ENCODE assay signal across 8 cellular contexts in the genomic region with DNA sequence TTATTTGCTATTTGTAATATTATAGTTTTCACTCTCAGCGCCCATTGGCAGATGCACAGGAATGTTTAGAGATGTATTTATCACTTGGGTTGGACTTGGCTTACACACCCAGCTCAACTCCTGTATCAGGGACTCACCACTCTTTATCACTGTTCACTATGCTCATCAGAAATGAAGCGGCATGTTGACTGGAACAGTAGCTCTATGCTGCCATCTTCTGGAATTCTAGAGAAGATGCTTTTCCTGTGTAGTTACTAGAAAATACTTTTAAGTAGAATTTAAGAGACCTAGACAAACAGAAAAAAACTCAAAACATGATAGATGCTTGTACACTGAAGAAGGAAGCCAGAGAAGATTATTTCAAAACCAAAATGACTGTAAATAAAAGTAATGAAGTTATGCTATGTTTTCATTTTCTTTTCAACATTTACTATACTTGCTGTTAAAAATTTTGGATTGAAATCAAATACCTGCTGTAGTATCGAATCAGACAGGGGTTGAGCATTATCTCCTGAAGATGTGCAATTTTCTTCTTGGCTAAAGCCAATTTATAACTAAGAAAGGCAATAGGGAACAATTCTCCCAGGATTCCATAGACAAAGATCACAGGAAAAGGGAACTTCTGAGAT. TPM values are rescaled to one million over a fixed set of nuclear protein-coding genes. Genes with fewer than 3 reads are reported as not detected.
DNase-seq lines count a peak whose midpoint lies in the region; ATAC-seq and TF ChIP-seq lines count a peak whose summit lies in the region.

No MANE protein-coding gene starts in this region.

- H2BK12ac ChIP-seq in mesenchymal stem cell (ENCODE audit: low read length in 2 of 2), result no peak overlapping the region

- H3K4me2 ChIP-seq in HCT116 (ENCODE audit: low read length), result no peak overlapping the region
- H3K4me2 ChIP-seq in Loucy (ENCODE audit: low read depth, low read length, poor library complexity, severe bottlenecking), result no peak overlapping the region
- no peak overlapping the region for H3K4me2 ChIP-seq in mesenchymal stem cell (ENCODE audit: low read length, poor library complexity, severe bottlenecking)

- TF ChIP-seq CTCF in HCT116 (IDR thresholded peaks at IDR 0.05 in 2 of 3, conservative IDR thresholded peaks at IDR 0.05 in 1 of 3; ENCODE audit: borderline replicate concordance in 1 of 3, insufficient read depth in 1 of 3, low read depth in 2 of 3, low read length in 2 of 3) (peak; percentile 53 to 74 (median 62); a peak in 5 of 6 replicates), Loucy (conservative IDR thresholded peaks at IDR 0.05; ENCODE audit: low read length) (peak; percentile 76), endodermal cell (conservative IDR thresholded peaks at IDR 0.05) (peak; percentile 88), lower leg skin (IDR thresholded peaks at IDR 0.05) (no peak)

- peak overlapping the region; percentile 64 for H2AFZ ChIP-seq in HCT116 (ENCODE audit: low read depth, low read length, poor library complexity, severe bottlenecking)
- no peak overlapping the region for H2AFZ ChIP-seq in Loucy (ENCODE audit: low read length)
- H2AFZ ChIP-seq in mesenchymal stem cell (ENCODE audit: low read depth, low read length), result no peak overlapping the region

- H3K4me1 ChIP-seq in HCT116 (ENCODE audit: control insufficient read depth in 1 of 2, insufficient read depth in 2 of 2, low read length in 2 of 2) (no peaks in the 10 kb centered on the region), Loucy (ENCODE audit: insufficient read depth, low read length, poor library complexity, severe bottlenecking) (no peaks in the 10 kb centered on the region), endodermal cell (ENCODE audit: control insufficient read depth, insufficient read depth, low read length) (no peaks in the 10 kb centered on the region), mesenchymal stem cell (ENCODE audit: control insufficient read depth, insufficient read depth, low read depth, low read length) (no peaks in the 10 kb centered on the region)

- H3K9me3 Mint-ChIP-seq in endodermal cell, result no peaks in the 10 kb centered on the region

- H3K27me3 ChIP-seq in HCT116 (ENCODE audit: insufficient read depth, low read length) (no peaks in the 10 kb centered on the region), Loucy (ENCODE audit: insufficient read depth, low read length, poor library complexity, severe bottlenecking) (no peaks in the 10 kb centered on the region), endodermal cell (ENCODE audit: control insufficient read depth, insufficient read depth, low read length, poor library complexity, severe bottlenecking) (no peaks in the 10 kb centered on the region), mesenchymal stem cell (ENCODE audit: control insufficient read depth in 1 of 2, insufficient read depth in 1 of 2, low read length in 2 of 2) (no peaks in the 10 kb centered on the region)

- H2AK5ac ChIP-seq in mesenchymal stem cell (ENCODE audit: low read length, severe bottlenecking), result no peak overlapping the region

- H3K79me2 ChIP-seq in HCT116 (ENCODE audit: insufficient read depth, low read length) (no peaks in the 10 kb centered on the region), Loucy (ENCODE audit: insufficient read depth, low read length) (no peaks in the 10 kb centered on the region)

- H3K4me3 ChIP-seq in HCT116 (replicated peaks in 1 of 2; ENCODE audit: low read depth in 1 of 2, low read length in 2 of 2), result no peak overlapping the region
- H3K4me3 ChIP-seq in Loucy (ENCODE audit: low read length, poor library complexity, severe bottlenecking), result no peak overlapping the region
- H3K4me3 ChIP-seq in endodermal cell (ENCODE audit: low read length), result no peak overlapping the region
- no peak overlapping the region for H3K4me3 ChIP-seq in mesenchymal stem cell (ENCODE audit: insufficient read depth in 1 of 2, low read depth in 1 of 2, low read length in 2 of 2)
- no peak overlapping the region for H3K4me3 ChIP-seq in lower leg skin (ENCODE audit: low read depth, poor library complexity, severe bottlenecking)

- no peak overlapping the region for H3K23ac ChIP-seq in mesenchymal stem cell (ENCODE audit: low read length in 2 of 2)

- RAD21 ChIA-PET in HCT116 (lab: Charles Lee; ENCODE audit: low non-redundant PET in 1 of 2, low total read pairs in 2 of 2, uncharacterized antibody in 2 of 2, unreplicated experiment in 2 of 2), result interaction anchor here (0.6 to 1.5 kb wide), 10 partner anchors 13 to 962 kb away, joined by 3 to 5 read pairs (median 4); no protein-coding TSS in a partner anchor

- H4K20me1 ChIP-seq in HCT116 (ENCODE audit: insufficient read depth), result no peaks in the 10 kb centered on the region
- no peaks in the 10 kb centered on the region for H4K20me1 ChIP-seq in Loucy (ENCODE audit: insufficient read depth, low read length, poor library complexity, severe bottlenecking)

- H3K36me3 ChIP-seq in HCT116 (ENCODE audit: control insufficient read depth in 1 of 2, insufficient read depth in 2 of 2, low read length in 2 of 2) (no peaks in the 10 kb centered on the region), Loucy (ENCODE audit: insufficient read depth, low read length) (no peaks in the 10 kb centered on the region), endodermal cell (ENCODE audit: control insufficient read depth, insufficient read depth, low read length) (no peaks in the 10 kb centered on the region), mesenchymal stem cell (ENCODE audit: control insufficient read depth in 1 of 2, insufficient read depth in 2 of 2, low read depth in 1 of 2, low read length in 2 of 2) (no peaks in the 10 kb centered on the region)

- no peak overlapping the region for H2BK120ac ChIP-seq in mesenchymal stem cell (ENCODE audit: low read depth, low read length)

- DNase-seq in A172 (ENCODE audit: low spot score) (peak; percentile 84), GF-D8 (lab: John Stamatoyannopoulos, UW) (peak; percentile 9), HCT116 (ENCODE audit: low read depth, low spot score) (peak; percentile 77), SHP77 (lab: John Stamatoyannopoulos, UW) (peak; percentile 17 to 26), endodermal cell (peak; percentile 62), mesenchymal stem cell (peak; percentile 74), lower leg skin (ENCODE audit: low spot score in 2 of 2) (no peak)

- peak; percentile 77 for TF ChIP-seq RAD21 in HCT116 (IDR thresholded peaks at IDR 0.05; ENCODE audit: low read depth)

- H3K79me1 ChIP-seq in mesenchymal stem cell (replicated peaks; ENCODE audit: low read length, poor library complexity, severe bottlenecking), result no peaks in the 10 kb centered on the region

- H3K9me2 ChIP-seq in HCT116 (ENCODE audit: insufficient read depth) (no peaks in the 10 kb centered on the region), Loucy (replicated peaks; ENCODE audit: low read depth, low read length) (no peaks in the 10 kb centered on the region)

- POLR2A ChIA-PET in HCT116 (lab: Charles Lee), result no interaction called here

- H3K4me1 Mint-ChIP-seq in endodermal cell, result peaks cover 3% of the 10 kb centered on the region

- H3K4ac ChIP-seq in mesenchymal stem cell (ENCODE audit: low read depth in 1 of 2, low read length in 2 of 2), result no peak overlapping the region

- no peak overlapping the region for H3K18ac ChIP-seq in mesenchymal stem cell (ENCODE audit: low read depth in 1 of 2, low read length in 2 of 2)

- no TSS peak for BruUV-seq in HCT116 (replicated peaks; lab: Mats Ljungman, UMichigan)

- H3F3A ChIP-seq in Loucy (ENCODE audit: low read depth), result no peaks in the 10 kb centered on the region

- no peaks in the 10 kb centered on the region for H3K27me3 Mint-ChIP-seq in endodermal cell (ENCODE audit: insufficient read depth)

- no peak overlapping the region for H3K14ac ChIP-seq in mesenchymal stem cell (ENCODE audit: low read length in 2 of 2)

- H3K36me3 Mint-ChIP-seq in endodermal cell (ENCODE audit: low read depth), result no peaks in the 10 kb centered on the region

- no peak overlapping the region for H4K91ac ChIP-seq in mesenchymal stem cell (ENCODE audit: low read length)

- peak; percentile 81 for ATAC-seq in HCT116

- TF ChIP-seq POLR2A in HCT116 (IDR thresholded peaks at IDR 0.05; ENCODE audit: borderline replicate concordance, extremely low read depth, insufficient read depth, insufficient read length) (no peak), lower leg skin (IDR thresholded peaks at IDR 0.05) (no peak)

- H3K27ac Mint-ChIP-seq in endodermal cell, result no peak overlapping the region

- H3K9ac ChIP-seq in HCT116 (ENCODE audit: low read length) (no peak overlapping the region), Loucy (ENCODE audit: low read depth, low read length, poor library complexity, severe bottlenecking) (no peak overlapping the region), endodermal cell (ENCODE audit: extremely low read depth, low read length, poor library complexity, severe bottlenecking) (no peak overlapping the region), mesenchymal stem cell (ENCODE audit: low read length) (no peak overlapping the region)

- CTCF ChIA-PET in HCT116 (lab: Charles Lee), result interaction anchor here (0.6 to 3.3 kb wide), 16 partner anchors 9 to 961 kb away, joined by 3 to 40 read pairs (median 5); no protein-coding TSS in a partner anchor

- intact Hi-C loops in HCT116 (cut with micrococcal nuclease) (loop anchor here (1.0 to 10.0 kb wide), 4 partner anchors 453 to 961 kb away; no protein-coding TSS in a partner anchor), lower leg skin (cut with DNase I; ENCODE audit: low total_unique reads) (loop anchor here (10.0 kb wide), 1 partner anchor 923 kb away; no protein-coding TSS in a partner anchor)

- no peak overlapping the region for H3K4me3 Mint-ChIP-seq in endodermal cell

- 41 to 100% methylated on average over 1 to 3 of the region's 3 CpGs for WGBS in endodermal cell (ENCODE audit: insufficient coverage in 1 of 2, insufficient read length in 1 of 2), 2 experiments
- WGBS in mesenchymal stem cell, result 0% methylated on average over 1 of the region's 3 CpGs
- WGBS in lower leg skin, 2 donors, result 16 to 17% methylated on average over 3 of the region's 3 CpGs

- no peaks in the 10 kb centered on the region for H3K9me3 ChIP-seq in HCT116 (ENCODE audit: control insufficient read depth in 1 of 2, insufficient read depth in 1 of 2, low read depth in 1 of 2, low read length in 2 of 2)
- H3K9me3 ChIP-seq in Loucy (ENCODE audit: insufficient read depth, low read depth, low read length), result no peaks in the 10 kb centered on the region
- H3K9me3 ChIP-seq in endodermal cell (ENCODE audit: control insufficient read depth, low read length), result no peaks in the 10 kb centered on the region
- no peaks in the 10 kb centered on the region for H3K9me3 ChIP-seq in mesenchymal stem cell (ENCODE audit: control insufficient read depth, low read length)

- no peak overlapping the region for H2BK15ac ChIP-seq in mesenchymal stem cell (ENCODE audit: low read depth, poor library complexity, severe bottlenecking)

- H4K8ac ChIP-seq in mesenchymal stem cell (ENCODE audit: low read length), result no peak overlapping the region

- no peak overlapping the region for H2BK5ac ChIP-seq in mesenchymal stem cell (ENCODE audit: low read depth, low read length, poor library complexity, severe bottlenecking)

- no peak overlapping the region for H3K27ac ChIP-seq in HCT116 (ENCODE audit: low read depth, low read length)
- no peak overlapping the region for H3K27ac ChIP-seq in endodermal cell (ENCODE audit: low read depth, low read length)
- no peak overlapping the region for H3K27ac ChIP-seq in mesenchymal stem cell (ENCODE audit: low read length, poor library complexity, severe bottlenecking)

RNA-seq across cellular contexts. Expression of gene NXPH2, which starts 47.4 kb away (rescaled TPM):
- total RNA-seq in A172 (2014; rRNA removed; shearing (Covaris generic)), result 34.5 and 42.2 TPM in 2 replicates
- not detected for total RNA-seq in HCT116 (2021; ENCODE audit: unreplicated experiment)
- polyA plus RNA-seq in HCT116 (2012), result 0.18 and 0.35 TPM in 2 replicates
- total RNA-seq in endodermal cell, result 1 to 10 TPM; 3.7 to 4.8 TPM
- 2.0 TPM for polyA plus RNA-seq in endodermal cell (2013, experiment 1 of 2)
- 1.7 TPM for polyA plus RNA-seq in endodermal cell (2013, experiment 2 of 2)
- polyA plus RNA-seq in mesenchymal stem cell (2013, experiment 1 of 2), result not detected
- polyA plus RNA-seq in mesenchymal stem cell (2013, experiment 2 of 2), result 0.10 TPM
- not detected for total RNA-seq in lower leg skin

Comparison
In these comparisons a context has a peak if more than half of its experiments do, and no peak if none do; other contexts are left out.
1. DNase-seq: peak in A172 (single experiment), GF-D8 (single experiment), HCT116 (single experiment), SHP77 (2 of 2), endodermal cell (single experiment) and mesenchymal stem cell (single experiment); none in lower leg skin (0 of 2).
2. CTCF ChIP-seq: peak in HCT116 (3 of 3), Loucy (single experiment) and endodermal cell (single experiment); none in lower leg skin (0 of 3).